ENCODE assay signal across 1 cellular context in genomic region chr7:2043316-2044039, GRCh38.
TF ChIP-seq lines count a peak whose summit lies in the region.

No MANE protein-coding gene starts in this region.

TF ChIP-seq in GM23338, 12 proteins besides CTCF, POLR2A, EP300 and RAD21 (continued from another document):
- TF ChIP-seq ZNF462 (CRISPR knock-in tag; IDR thresholded peaks at IDR 0.05), result no peak
- TF ChIP-seq EZH2phosphoT487 (IDR thresholded peaks at IDR 0.05; ENCODE audit: unreplicated experiment), result no peak
- no peak for TF ChIP-seq CREB1 (CRISPR knock-in tag; IDR thresholded peaks at IDR 0.05; ENCODE audit: low read depth)
- TF ChIP-seq JUNB (IDR thresholded peaks at IDR 0.05; ENCODE audit: unreplicated experiment), result no peak
- TF ChIP-seq ZNF114 (CRISPR knock-in tag; IDR thresholded peaks at IDR 0.05), result no peak
- TF ChIP-seq ZNF331 (CRISPR knock-in tag; IDR thresholded peaks at IDR 0.05; ENCODE audit: low read depth), result no peak
- no peak for TF ChIP-seq NANOG (IDR thresholded peaks at IDR 0.05; ENCODE audit: borderline replicate concordance)
- no peak for TF ChIP-seq POLR2AphosphoS5 (IDR thresholded peaks at IDR 0.05; ENCODE audit: low read depth)
- TF ChIP-seq STAT1 (IDR thresholded peaks at IDR 0.05; ENCODE audit: unreplicated experiment), result no peak
- TF ChIP-seq REST (IDR thresholded peaks at IDR 0.05; ENCODE audit: unreplicated experiment), result no peak
